Comparison of ENCODE assay signal across 14 cellular contexts in genomic region chr2:7467782-7468447, GRCh38.
A peak's percentile ranks its signal among the peaks of the same experiment; 100 is the strongest.
DNase-seq lines count a peak whose midpoint lies in the region; ATAC-seq and TF ChIP-seq lines count a peak whose summit lies in the region.
"Had no signal": no experiment of that assay in that cellular context is flagged by ENCODE, and none has a peak within 500 bp of the region (broad histone marks: within the 10 kb centered on the region; RNA-seq: fewer than 3 reads in every experiment).

No MANE protein-coding gene starts in this region.

- no peak for TF ChIP-seq POLR2A in lower leg skin (IDR thresholded peaks at IDR 0.05)

- WGBS in lower leg skin, 2 donors: 81 to 82% methylated on average over 4 of the region's 4 CpGs

- H3K4me1 Mint-ChIP-seq in activated T-cell treated with anti-CD3 and anti-CD28 coated beads, Interleukin-2, amount 50 U/mL, for 24 hours (ENCODE audit: low read depth): peaks cover 56% of the 10 kb centered on the region
- H3K4me1 Mint-ChIP-seq in activated naive CD8-positive, alpha-beta T cell treated with anti-CD3 and anti-CD28 coated beads, Interleukin-2, amount 50 U/mL, for 24 hours: peaks cover 62% of the 10 kb centered on the region

- peak overlapping the region; percentile 88 for H3K27ac Mint-ChIP-seq in activated T-cell treated with anti-CD3 and anti-CD28 coated beads, Interleukin-2, amount 50 U/mL, for 24 hours
- peak overlapping the region; percentile 92 for H3K27ac Mint-ChIP-seq in activated naive CD8-positive, alpha-beta T cell treated with anti-CD3 and anti-CD28 coated beads, Interleukin-2, amount 50 U/mL, for 24 hours

- peaks cover 9% of the 10 kb centered on the region for H3K36me3 Mint-ChIP-seq in activated T-cell treated with anti-CD3 and anti-CD28 coated beads, Interleukin-2, amount 50 U/mL, for 24 hours (ENCODE audit: low read depth)
- peaks cover 19% of the 10 kb centered on the region for H3K36me3 Mint-ChIP-seq in activated naive CD8-positive, alpha-beta T cell treated with anti-CD3 and anti-CD28 coated beads, Interleukin-2, amount 50 U/mL, for 24 hours (ENCODE audit: low read depth)

- H3K27me3 Mint-ChIP-seq in activated T-cell treated with anti-CD3 and anti-CD28 coated beads, Interleukin-2, amount 50 U/mL, for 24 hours: no peaks in the 10 kb centered on the region
- H3K27me3 Mint-ChIP-seq in activated naive CD8-positive, alpha-beta T cell treated with anti-CD3 and anti-CD28 coated beads, Interleukin-2, amount 50 U/mL, for 24 hours: peaks cover 2% of the 10 kb centered on the region

- no peak for TF ChIP-seq CTCF in lower leg skin (IDR thresholded peaks at IDR 0.05)

- peaks cover 2% of the 10 kb centered on the region for H3K9me3 Mint-ChIP-seq in activated T-cell treated with anti-CD3 and anti-CD28 coated beads, Interleukin-2, amount 50 U/mL, for 24 hours
- H3K9me3 Mint-ChIP-seq in activated naive CD8-positive, alpha-beta T cell treated with anti-CD3 and anti-CD28 coated beads, Interleukin-2, amount 50 U/mL, for 24 hours: peaks cover 12% of the 10 kb centered on the region

- peak; percentile 97 for ATAC-seq in activated naive CD8-positive, alpha-beta T cell treated with anti-CD3 and anti-CD28 coated beads, Interleukin-2, amount 50 U/mL, for 24 hours
- no peak for ATAC-seq in HG03565 (IDR thresholded peaks at IDR 0.05; ENCODE audit: unreplicated experiment)
- ATAC-seq: right cardiac atrium had no signal

- intact Hi-C loops in lower leg skin (cut with DNase I; ENCODE audit: low total_unique reads): no loop called here

- peak overlapping the region; percentile 38 for H3K4me3 Mint-ChIP-seq in activated T-cell treated with anti-CD3 and anti-CD28 coated beads, Interleukin-2, amount 50 U/mL, for 24 hours
- H3K4me3 Mint-ChIP-seq in activated naive CD8-positive, alpha-beta T cell treated with anti-CD3 and anti-CD28 coated beads, Interleukin-2, amount 50 U/mL, for 24 hours: peak overlapping the region; percentile 63

- DNase-seq in activated T-cell treated with anti-CD3 and anti-CD28 coated beads, Interleukin-2, amount 50 U/mL, for 24 hours: no peak
- no peak for DNase-seq in activated T-cell treated with anti-CD3 and anti-CD28 coated beads for 4 hours
- peak; percentile 44 to 55 for DNase-seq in activated CD4-positive, alpha-beta T cell treated with anti-CD3 and anti-CD28 coated beads, Interleukin-2, amount 50 U/mL, for 48 hours
- peak; percentile 60 for DNase-seq in activated naive CD8-positive, alpha-beta T cell treated with anti-CD3 and anti-CD28 coated beads, Interleukin-2, amount 50 U/mL, for 24 hours
- peak; percentile 52 to 55 for DNase-seq in stimulated activated CD8-positive, alpha-beta memory T cell treated with anti-CD3 and anti-CD28 coated beads, Interleukin-15, amount 100 ng/mL, for 48 hours (ENCODE audit: low read depth in 2 of 2)
- no peak for DNase-seq in lower leg skin (ENCODE audit: low spot score in 2 of 2)
- DNase-seq in NCI-H1694 treated with DMSO at 0.1 percent for 48 hours (lab: John Stamatoyannopoulos, UW): no peak
- DNase-seq: GOT3; NCI-H1436 treated with DMSO at 0.1 percent for 48 hours; NCI-H226; NK-92 treated with Interleukin-12 subunit alpha and Interleukin-12 subunit beta, amount 100 ng/mL, for 24 hours; right cardiac atrium had no signal

- H3K4me3 ChIP-seq in lower leg skin (ENCODE audit: low read depth, poor library complexity, severe bottlenecking): no peak overlapping the region
- H3K4me3 ChIP-seq: coronary artery had no signal

Comparison
In these comparisons a context has a peak if more than half of its experiments do, and no peak if none do; other contexts are left out.
1. DNase-seq: peak in activated CD4-positive, alpha-beta T cell treated with anti-CD3 and anti-CD28 coated beads, Interleukin-2, amount 50 U/mL, for 48 hours (2 of 2), activated naive CD8-positive, alpha-beta T cell treated with anti-CD3 and anti-CD28 coated beads, Interleukin-2, amount 50 U/mL, for 24 hours (single experiment) and stimulated activated CD8-positive, alpha-beta memory T cell treated with anti-CD3 and anti-CD28 coated beads, Interleukin-15, amount 100 ng/mL, for 48 hours (2 of 2); none in activated T-cell treated with anti-CD3 and anti-CD28 coated beads, Interleukin-2, amount 50 U/mL, for 24 hours (single experiment), activated T-cell treated with anti-CD3 and anti-CD28 coated beads for 4 hours (single experiment), lower leg skin (0 of 2) and NCI-H1694 treated with DMSO at 0.1 percent for 48 hours (single experiment).